8 cellular contexts compared by ENCODE assay signal in genomic region chr19:38693380-38694223, GRCh38. TPM values are rescaled to one million over a fixed set of nuclear protein-coding genes. Genes with fewer than 3 reads are reported as not detected.
A peak's percentile ranks its signal among the peaks of the same experiment; 100 is the strongest.
DNase-seq lines count a peak whose midpoint lies in the region; ATAC-seq and TF ChIP-seq lines count a peak whose summit lies in the region.

No MANE protein-coding gene starts in this region.

- H3K4me1 Mint-ChIP-seq in activated CD8-positive, alpha-beta T cell treated with anti-CD3 and anti-CD28 coated beads for 36 hours (ENCODE audit: low read depth): peaks cover 46% of the 10 kb centered on the region

- peaks cover 21% of the 10 kb centered on the region; the same call in 1 of the 2 replicates for H3K36me3 ChIP-seq in HUES64 (ENCODE audit: insufficient read depth, low read length)
- peaks cover 52% of the 10 kb centered on the region for H3K36me3 ChIP-seq in osteoblast (ENCODE audit: insufficient read depth, low read length)

- WGBS in HUES64: 67% methylated on average over 18 of the region's 19 CpGs

- no peak overlapping the region; the same call in 1 of the 2 replicates for H3K4me3 ChIP-seq in HUES64 (ENCODE audit: low read length)
- no peak overlapping the region for H3K4me3 ChIP-seq in fibroblast of villous mesenchyme (ENCODE audit: low read depth, low read length)
- peak overlapping the region; percentile 15 for H3K4me3 ChIP-seq in osteoblast (ENCODE audit: insufficient read depth, low read length)

- POLR2A ChIA-PET in activated CD8-positive, alpha-beta T cell treated with anti-CD3 and anti-CD28 coated beads for 36 hours (lab: Charles Lee): interaction anchor here (0.5 to 1.0 kb wide), 4 partner anchors 37 to 528 kb away, joined by 3 to 4 read pairs (median 3); no protein-coding TSS in a partner anchor

- H3K4me2 ChIP-seq in osteoblast (ENCODE audit: insufficient read depth, low read length): peak overlapping the region; percentile 43

- ATAC-seq in activated CD8-positive, alpha-beta T cell treated with anti-CD3 and anti-CD28 coated beads for 36 hours: peak; percentile 88
- no peak for ATAC-seq in GM21723 (IDR thresholded peaks at IDR 0.05; ENCODE audit: unreplicated experiment)

- no peak for TF ChIP-seq CTCF in activated CD8-positive, alpha-beta T cell treated with anti-CD3 and anti-CD28 coated beads for 36 hours (IDR thresholded peaks at IDR 0.05)
- TF ChIP-seq CTCF in fibroblast of villous mesenchyme (IDR thresholded peaks at IDR 0.05; ENCODE audit: insufficient read depth, low read depth, low read length): no peak
- TF ChIP-seq CTCF in osteoblast (IDR thresholded peaks at IDR 0.05; ENCODE audit: extremely low read depth, low read depth, low read length): no peak

- H3K27me3 ChIP-seq in HUES64 (ENCODE audit: insufficient read depth, low read length) (no peaks in the 10 kb centered on the region), osteoblast (ENCODE audit: insufficient read depth, low read length) (no peaks in the 10 kb centered on the region)

- H3K27ac ChIP-seq in HUES64 (ENCODE audit: low read depth, low read length) (peak overlapping the region; percentile 63), osteoblast (ENCODE audit: low read depth, low read length) (peak overlapping the region; percentile 81)

- no peak overlapping the region for H3K4me3 Mint-ChIP-seq in activated CD8-positive, alpha-beta T cell treated with anti-CD3 and anti-CD28 coated beads for 36 hours

- peaks cover 41% of the 10 kb centered on the region for H4K20me1 ChIP-seq in osteoblast (ENCODE audit: insufficient read depth, low read length)

- no peak overlapping the region for H2AFZ ChIP-seq in osteoblast (ENCODE audit: low read length)

- H3K27ac Mint-ChIP-seq in activated CD8-positive, alpha-beta T cell treated with anti-CD3 and anti-CD28 coated beads for 36 hours: peak overlapping the region; percentile 77

- H3K79me2 ChIP-seq in osteoblast (ENCODE audit: insufficient read depth, low read length): peaks cover 99% of the 10 kb centered on the region

- peaks cover 12% of the 10 kb centered on the region for H3K36me3 Mint-ChIP-seq in activated CD8-positive, alpha-beta T cell treated with anti-CD3 and anti-CD28 coated beads for 36 hours (ENCODE audit: low read depth)

- no peaks in the 10 kb centered on the region for H3K9me3 ChIP-seq in HUES64 (ENCODE audit: insufficient read depth, low read depth, low read length)
- H3K9me3 ChIP-seq in osteoblast (ENCODE audit: low read depth, low read length): no peaks in the 10 kb centered on the region

- H3K9ac ChIP-seq in HUES64 (ENCODE audit: low read depth, low read length): peak overlapping the region; percentile 77

- intact Hi-C loops in activated CD8-positive, alpha-beta T cell treated with anti-CD3 and anti-CD28 coated beads for 36 hours (cut with micrococcal nuclease): no loop called here

- H3K9me3 Mint-ChIP-seq in activated CD8-positive, alpha-beta T cell treated with anti-CD3 and anti-CD28 coated beads for 36 hours: no peaks in the 10 kb centered on the region

- DNase-seq in ELF-1 (ENCODE audit: low read depth, low spot score): peak; percentile 78
- peak; percentile 60 for DNase-seq in activated CD8-positive, alpha-beta T cell treated with anti-CD3 and anti-CD28 coated beads for 36 hours
- DNase-seq in fibroblast of villous mesenchyme (ENCODE audit: low read depth): peak; percentile 76
- DNase-seq in osteoblast (ENCODE audit: insufficient read length, low spot score, missing footprints): peak; percentile 95
- no peak for DNase-seq in NCI-H82 treated with DMSO at 0.1 percent for 48 hours (lab: John Stamatoyannopoulos, UW; ENCODE audit: unreplicated experiment)
- no peak for DNase-seq in stimulated activated CD4-positive, alpha-beta T cell treated with anti-CD3 and anti-CD28 coated beads, Interleukin-12 subunit alpha, Interleukin-12 subunit beta, amount 100 ng/mL, for 4 hours

- peaks cover 35% of the 10 kb centered on the region for H3K4me1 ChIP-seq in HUES64 (ENCODE audit: insufficient read depth, low read length)
- peaks cover 37% of the 10 kb centered on the region for H3K4me1 ChIP-seq in osteoblast (ENCODE audit: insufficient read depth, low read length)

- no peaks in the 10 kb centered on the region for H3K27me3 Mint-ChIP-seq in activated CD8-positive, alpha-beta T cell treated with anti-CD3 and anti-CD28 coated beads for 36 hours

- CTCF ChIA-PET in activated CD8-positive, alpha-beta T cell treated with anti-CD3 and anti-CD28 coated beads for 36 hours (lab: Charles Lee): interaction anchor here (1.5 kb wide), 1 partner anchor 237 kb away, joined by 3 read pairs; the partner anchor contains the start of genes MRPS12 and SARS2

RNA-seq across cellular contexts. Expression of gene ACTN4, which starts 46.2 kb away (rescaled TPM):
- polyA plus RNA-seq in HUES64 (2013, experiment 1 of 2): 227 TPM
- 242 TPM for polyA plus RNA-seq in HUES64 (2013, experiment 2 of 2)
- total RNA-seq in activated CD8-positive, alpha-beta T cell treated with anti-CD3 and anti-CD28 coated beads for 36 hours: 100 to 1,000 TPM; 183 to 189 TPM
- total RNA-seq in fibroblast of villous mesenchyme: 333 and 456 TPM in 2 replicates
- 204 and 229 TPM in 2 replicates for total RNA-seq in osteoblast

RNA-seq across cellular contexts. Expression of gene CAPN12, which starts 50.7 kb away (rescaled TPM):
- 4.6 TPM for polyA plus RNA-seq in HUES64 (2013, experiment 1 of 2)
- 6.1 TPM for polyA plus RNA-seq in HUES64 (2013, experiment 2 of 2)
- 10 to 100 TPM; 19.6 to 22.7 TPM for total RNA-seq in activated CD8-positive, alpha-beta T cell treated with anti-CD3 and anti-CD28 coated beads for 36 hours
- total RNA-seq in fibroblast of villous mesenchyme (0.86 TPM in 1 of 2 replicates, not detected in the other), osteoblast (not detected in 2 replicates)

Comparison
In these comparisons a context has a peak if more than half of its experiments do, and no peak if none do; other contexts are left out.
1. DNase-seq: peak in ELF-1 (single experiment), activated CD8-positive, alpha-beta T cell treated with anti-CD3 and anti-CD28 coated beads for 36 hours (single experiment), fibroblast of villous mesenchyme (single experiment) and osteoblast (single experiment); none in NCI-H82 treated with DMSO at 0.1 percent for 48 hours (single experiment) and stimulated activated CD4-positive, alpha-beta T cell treated with anti-CD3 and anti-CD28 coated beads, Interleukin-12 subunit alpha, Interleukin-12 subunit beta, amount 100 ng/mL, for 4 hours (single experiment).
2. RNA of gene CAPN12, which starts 50.7 kb away (total RNA-seq): 19.6 to 22.7 TPM in activated CD8-positive, alpha-beta T cell treated with anti-CD3 and anti-CD28 coated beads for 36 hours; 0.86 TPM in fibroblast of villous mesenchyme and not detected in osteoblast; every median in the first group is over 10 times any median in the second.